ENCODE assay signal across 10 cellular contexts in genomic region chr3:67018789-67019525, GRCh38. TPM values are rescaled to one million over a fixed set of nuclear protein-coding genes. Genes with fewer than 3 reads are reported as not detected.
DNase-seq lines count a peak whose midpoint lies in the region; ATAC-seq and TF ChIP-seq lines count a peak whose summit lies in the region.
"Had no signal": no experiment of that assay in that cellular context is flagged by ENCODE, and none has a peak within 500 bp of the region (broad histone marks: within the 10 kb centered on the region; RNA-seq: fewer than 3 reads in every experiment).

No MANE protein-coding gene starts in this region.

- no TSS peak for BruUV-seq in A673 (replicated peaks; lab: Mats Ljungman, UMichigan)

- intact Hi-C loops in A673 (cut with micrococcal nuclease; ENCODE audit: unreplicated experiment): no loop called here

- no peak for TF ChIP-seq CTCF in epithelial cell of esophagus (IDR thresholded peaks at IDR 0.05; ENCODE audit: insufficient read depth, low read depth, low read length, missing control alignments)
- no peak for TF ChIP-seq CTCF in A673 (conservative IDR thresholded peaks at IDR 0.05; ENCODE audit: low read depth, low read length)

- CTCF ChIA-PET in A673 (lab: Charles Lee): no interaction called here

- ATAC-seq in GM18498 (IDR thresholded peaks at IDR 0.05; ENCODE audit: unreplicated experiment) (peak; percentile 49), GM19351 (IDR thresholded peaks at IDR 0.05; ENCODE audit: unreplicated experiment) (peak; percentile 46), HG03045 (IDR thresholded peaks at IDR 0.05; ENCODE audit: unreplicated experiment) (peak; percentile 63)

- no peaks in the 10 kb centered on the region for H3K9me3 ChIP-seq in A673 (ENCODE audit: low read depth, low read length, poor library complexity, severe bottlenecking)

- POLR2A ChIA-PET in A673 (lab: Charles Lee; ENCODE audit: low non-redundant PET): no interaction called here

- H3K4me3 ChIP-seq in epithelial cell of esophagus (ENCODE audit: low read length) (no peak overlapping the region), A673 (ENCODE audit: low read depth, low read length, poor library complexity, severe bottlenecking) (no peak overlapping the region)

- H3K4me1 ChIP-seq in A673 (ENCODE audit: insufficient read depth, low read length, poor library complexity, severe bottlenecking): no peaks in the 10 kb centered on the region

- H3K27ac ChIP-seq in A673 (ENCODE audit: low read depth, low read length, poor library complexity, severe bottlenecking): no peak overlapping the region

- DNase-seq in epithelial cell of esophagus (ENCODE audit: low read depth) (peak; percentile 16), A673 (ENCODE audit: low spot score) (no peak), GF-D8 (lab: John Stamatoyannopoulos, UW) (no peak), activated gamma-delta T cell treated with Interleukin-2 at 50 U/mL for 16 hours (no peak)
- DNase-seq in activated CD8-positive, alpha-beta memory T cell treated with anti-CD3 and anti-CD28 coated beads, Interleukin-2, amount 50 U/mL, for 48 hours: no peak
- DNase-seq: DMS153, NCI-H526 had no signal

- H3K27me3 ChIP-seq in A673 (replicated peaks; ENCODE audit: insufficient read depth, low read depth, low read length, poor library complexity): no peaks in the 10 kb centered on the region

- no peaks in the 10 kb centered on the region for H3K36me3 ChIP-seq in A673 (ENCODE audit: insufficient read depth, low read length, poor library complexity, severe bottlenecking)

RNA-seq across cellular contexts. Expression of gene KBTBD8, which starts 20.9 kb away (rescaled TPM):
- 1.7 and 2.0 TPM in 2 replicates for total RNA-seq in A673 (2021)
